Comparison of ENCODE assay signal across 17 cellular contexts in genomic region chr1:166069390-166069789, GRCh38.
DNase-seq lines count a peak whose midpoint lies in the region; ATAC-seq and TF ChIP-seq lines count a peak whose summit lies in the region.
"Had no signal": no experiment of that assay in that cellular context is flagged by ENCODE, and none has a peak within 500 bp of the region (broad histone marks: within the 10 kb centered on the region; RNA-seq: fewer than 3 reads in every experiment).

No MANE protein-coding gene starts in this region.

- no peaks in the 10 kb centered on the region for H3K4me1 ChIP-seq in DND-41 (ENCODE audit: insufficient read depth, low read length)
- H3K4me1 ChIP-seq in tibial artery, result peaks cover 0 to 7% (median 3%) of the 10 kb centered on the region in 4 donors
- H3K4me1 ChIP-seq: BLaER1 treated with 17β-estradiol and CSF1 and Interleukin-3, amounts not matched to agents 10 nM and 100 nM had no signal

- H3K4me2 ChIP-seq in DND-41 (ENCODE audit: insufficient read depth, low read length), result no peak overlapping the region
- H3K4me2 ChIP-seq: BLaER1 treated with 17β-estradiol and CSF1 and Interleukin-3, amounts not matched to agents 10 nM and 100 nM had no signal

- H3K79me2 ChIP-seq in DND-41 (ENCODE audit: insufficient read depth, low read length), result no peaks in the 10 kb centered on the region

- intact Hi-C loops in tibial artery (cut with DNase I; ENCODE audit: low total_unique reads) (no loop called here), posterior vena cava (cut with DNase I) (no loop called here)

- H3K36me3 ChIP-seq in DND-41 (ENCODE audit: insufficient read depth, low read length) (no peaks in the 10 kb centered on the region), tibial artery (no peaks in the 10 kb centered on the region)
- H3K36me3 ChIP-seq: BLaER1 treated with 17β-estradiol and CSF1 and Interleukin-3, amounts not matched to agents 10 nM and 100 nM; right atrium auricular region had no signal

- TF ChIP-seq CTCF in DND-41 (IDR thresholded peaks at IDR 0.05; ENCODE audit: borderline replicate concordance, extremely low read depth, low read length, poor library complexity, severe bottlenecking) (no peak), fibroblast of the aortic adventitia (IDR thresholded peaks at IDR 0.05; ENCODE audit: insufficient read depth, low read length) (no peak), tibial artery (IDR thresholded peaks at IDR 0.05) (no peak)

- H3K4me3 ChIP-seq in DND-41 (ENCODE audit: low read depth in 1 of 2, low read length in 2 of 2) (no peak overlapping the region), fibroblast of the aortic adventitia (ENCODE audit: low read depth, low read length) (no peak overlapping the region), tibial artery (no peak overlapping the region)
- H3K4me3 ChIP-seq: BLaER1 treated with 17β-estradiol and CSF1 and Interleukin-3, amounts not matched to agents 10 nM and 100 nM; right atrium auricular region had no signal

- no peak overlapping the region for H3K9ac ChIP-seq in DND-41 (ENCODE audit: low read depth, low read length)
- H3K9ac ChIP-seq: BLaER1 treated with 17β-estradiol and CSF1 and Interleukin-3, amounts not matched to agents 10 nM and 100 nM had no signal

- no peaks in the 10 kb centered on the region for H3K27me3 ChIP-seq in DND-41 (ENCODE audit: insufficient read depth, low read length, poor library complexity)
- H3K27me3 ChIP-seq in tibial artery, result no peaks in the 10 kb centered on the region
- H3K27me3 ChIP-seq: BLaER1 treated with 17β-estradiol and CSF1 and Interleukin-3, amounts not matched to agents 10 nM and 100 nM; right atrium auricular region had no signal

- ATAC-seq in DND-41 (ENCODE audit: insufficient read depth, low read depth), result no peak
- no peak for ATAC-seq in HG03039 (IDR thresholded peaks at IDR 0.05; ENCODE audit: unreplicated experiment)
- ATAC-seq: activated CD4-positive, CD25-positive, alpha-beta regulatory T cell treated with anti-CD3 and anti-CD28 coated beads, Interleukin-2, amount 50 U/mL, for 24 hours; activated T-cell treated with anti-CD3 and anti-CD28 coated beads, Interleukin-2, amount 50 U/mL, for 4 hours; esophagus mucosa had no signal

- no peaks in the 10 kb centered on the region for H4K20me1 ChIP-seq in DND-41 (ENCODE audit: insufficient read depth, low read length)
- H4K20me1 ChIP-seq: BLaER1 treated with 17β-estradiol and CSF1 and Interleukin-3, amounts not matched to agents 10 nM and 100 nM had no signal

- no peak overlapping the region for H3K27ac ChIP-seq in DND-41 (ENCODE audit: low read length)
- no peak overlapping the region for H3K27ac ChIP-seq in tibial artery
- H3K27ac ChIP-seq: BLaER1 treated with 17β-estradiol and CSF1 and Interleukin-3, amounts not matched to agents 10 nM and 100 nM; right atrium auricular region had no signal

- H3K9me3 ChIP-seq in DND-41 (ENCODE audit: insufficient read depth, low read length, severe bottlenecking) (no peaks in the 10 kb centered on the region), tibial artery (no peaks in the 10 kb centered on the region)
- H3K9me3 ChIP-seq: BLaER1 treated with 17β-estradiol and CSF1 and Interleukin-3, amounts not matched to agents 10 nM and 100 nM; right atrium auricular region had no signal

- DNase-seq in DND-41 (peak; percentile 37), HuH-7 (ENCODE audit: low spot score) (peak; percentile 12), RPMI8226 (peak; percentile 66), fibroblast of the aortic adventitia (ENCODE audit: low read depth) (peak; percentile 38), tibial artery (no peak), AG20443 (ENCODE audit: low spot score) (no peak), posterior vena cava (ENCODE audit: low spot score) (no peak)
- DNase-seq: activated T-cell treated with anti-CD3 and anti-CD28 coated beads, Interleukin-2, amount 50 U/mL, for 4 hours; HCEC 1CT; NCI-H1105 treated with DMSO at 0.1 percent for 48 hours; stimulated activated CD4-positive, alpha-beta T cell treated with anti-CD3 and anti-CD28 coated beads, Interleukin-2, amount 100 ng/mL, for 24 hours; SW 1271 had no signal

- no peak overlapping the region for H2AFZ ChIP-seq in DND-41 (ENCODE audit: low read depth, low read length)

Comparison
In these comparisons a context has a peak if more than half of its experiments do, and no peak if none do; other contexts are left out.
1. DNase-seq: peak in DND-41 (single experiment), HuH-7 (single experiment), RPMI8226 (single experiment) and fibroblast of the aortic adventitia (single experiment); none in tibial artery (0 of 2), AG20443 (single experiment) and posterior vena cava (single experiment).